In genomic region chr10:49759787-49760551, GRCh38 we compare ENCODE assay signal across 27 cellular contexts. TPM values are rescaled to one million over a fixed set of nuclear protein-coding genes. Genes with fewer than 3 reads are reported as not detected.
DNase-seq lines count a peak whose midpoint lies in the region; ATAC-seq, FAIRE-seq and TF ChIP-seq lines count a peak whose summit lies in the region.
"Had no signal": no experiment of that assay in that cellular context is flagged by ENCODE, and none has a peak within 500 bp of the region (broad histone marks: within the 10 kb centered on the region; RNA-seq: fewer than 3 reads in every experiment).

No MANE protein-coding gene starts in this region.

- H3K4me2 ChIP-seq in HepG2 (ENCODE audit: low read depth, low read length), result no peak overlapping the region

- in situ Hi-C loops in HepG2 (cut with HindIII; ENCODE audit: extremely low pct_ligation_motif_present, low pct_unique_long_range_greater_than_20kb) (loop anchor here (10.0 kb wide), 1 partner anchor 165 kb away; no protein-coding TSS in a partner anchor), HAP-1 (cut with MboI; ENCODE audit: low sequenced_read_pairs) (no loop called here)

- H3K79me2 ChIP-seq in HepG2 (ENCODE audit: insufficient read depth, low read length), result no peaks in the 10 kb centered on the region

- peaks cover 0 to 2% (median 0%) of the 10 kb centered on the region in 5 experiments for H3K9me3 Mint-ChIP-seq in brain
- no peaks in the 10 kb centered on the region for H3K9me3 Mint-ChIP-seq in type B pancreatic cell

- H3K4me1 Mint-ChIP-seq in brain (peaks cover 8% of the 10 kb centered on the region), type B pancreatic cell (ENCODE audit: unreplicated experiment) (no peaks in the 10 kb centered on the region)

- no peak overlapping the region for H2AFZ ChIP-seq in HepG2 (ENCODE audit: low read length)
- H2AFZ ChIP-seq: GM23248 had no signal

- ATAC-seq in Right ventricle myocardium superior (ENCODE audit: poor library complexity) (no peak), HepG2 (peak; percentile 18; the same call in 2 of the 3 replicates)

- H3K36me3 ChIP-seq in right atrium auricular region (no peaks in the 10 kb centered on the region), HepG2 (replicated peaks in 1 of 2; ENCODE audit: control insufficient read depth in 1 of 2, insufficient read depth in 2 of 2, low read length in 2 of 2) (no peaks in the 10 kb centered on the region), HAP-1 (replicated peaks) (no peaks in the 10 kb centered on the region; the same call in 1 of the 2 replicates)
- H3K36me3 ChIP-seq: suprapubic skin, vagina had no signal

- H3K27ac Mint-ChIP-seq in brain, result no peak overlapping the region
- no peak overlapping the region for H3K27ac Mint-ChIP-seq in type B pancreatic cell
- H3K27ac Mint-ChIP-seq: activated naive CD8-positive, alpha-beta T cell had no signal

- no peak for TF ChIP-seq POLR2A in HepG2 (IDR thresholded peaks at IDR 0.05; ENCODE audit: insufficient read depth in 1 of 2, low read depth in 2 of 2, low read length in 2 of 2)

- no peaks in the 10 kb centered on the region for H3K36me3 Mint-ChIP-seq in brain
- no peaks in the 10 kb centered on the region for H3K36me3 Mint-ChIP-seq in type B pancreatic cell
- H3K36me3 Mint-ChIP-seq: activated naive CD8-positive, alpha-beta T cell had no signal

- H4K20me1 ChIP-seq in HepG2 (ENCODE audit: insufficient read depth, low read length), result 0 out of 2 replicates have a peak, but pooled peaks cover 6% of the 10 kb centered on the region

- H3K9ac ChIP-seq in HepG2 (ENCODE audit: insufficient read depth, low read depth, low read length), result no peak overlapping the region
- H3K9ac ChIP-seq: GM23248 had no signal

- peaks cover 19% of the 10 kb centered on the region for H3K27me3 Mint-ChIP-seq in brain
- peaks cover 13% of the 10 kb centered on the region for H3K27me3 Mint-ChIP-seq in type B pancreatic cell

- H3K27me3 ChIP-seq in right atrium auricular region (no peaks in the 10 kb centered on the region), HepG2 (ENCODE audit: control insufficient read depth in 1 of 2, insufficient read depth in 2 of 2, low read length in 2 of 2) (no peaks in the 10 kb centered on the region; a peak in 1 of 5 replicates), HAP-1 (ENCODE audit: low read depth) (no peaks in the 10 kb centered on the region)
- H3K27me3 ChIP-seq: vagina had no signal

- H3K4me1 ChIP-seq in right atrium auricular region, result peaks cover 0 to 12% of the 10 kb centered on the region in 2 donors
- peaks cover 17% of the 10 kb centered on the region for H3K4me1 ChIP-seq in HepG2 (ENCODE audit: insufficient read depth, low read length)
- H3K4me1 ChIP-seq in HAP-1, result peaks cover 3% of the 10 kb centered on the region; the same call in 1 of the 2 replicates
- H3K4me1 ChIP-seq: vagina had no signal

- DNase-seq in Right ventricle myocardium superior (peak; percentile 27), right atrium auricular region (ENCODE audit: low spot score) (no peak), HepG2 (ENCODE audit: low spot score) (peak; percentile 20), type B pancreatic cell (ENCODE audit: extremely low spot score, unreplicated experiment) (no peak), HAP-1 (ENCODE audit: low spot score in 2 of 2) (no peak), NCI-H1048 (lab: John Stamatoyannopoulos, UW) (no peak), urothelium cell line (ENCODE audit: low spot score) (no peak)
- DNase-seq: activated CD4-positive, alpha-beta T cell treated with anti-CD3 and anti-CD28 coated beads, Interleukin-2, amount 50 U/mL, for 1 hour; aorta; C1 segment of cervical spinal cord; dermis blood vessel endothelial cell; GM23248; Kasumi-1; kidney glomerular epithelial cell; NCI-H1092; NCI-H1930; NCI-H226; NCI-H774; OCI-M1; stimulated activated CD4-positive, alpha-beta T cell treated with anti-CD3 and anti-CD28 coated beads, Interleukin-1b, Interleukin-23, amount 100 ng/mL, for 48 hours; T-helper 9 cell had no signal

- POLR2A ChIA-PET in HepG2 (lab: Yijun Ruan, JAX), result no interaction called here

- 59% methylated on average over 10 of the region's 10 CpGs for WGBS in HepG2 (ENCODE audit: low lambda C conversion rate)

- peak overlapping the region in 4 of 5 experiments; percentile 32 to 43 (median 38) for H3K4me3 Mint-ChIP-seq in brain
- peak overlapping the region; percentile 44 for H3K4me3 Mint-ChIP-seq in type B pancreatic cell
- H3K4me3 Mint-ChIP-seq: activated naive CD8-positive, alpha-beta T cell had no signal

- no peak for FAIRE-seq in HepG2 (lab: Jason Lieb, UNC)
- no peak for FAIRE-seq in urothelium cell line (lab: Jason Lieb, UNC)
- FAIRE-seq: D721Med had no signal

- no peak for TF ChIP-seq CTCF in right atrium auricular region (IDR thresholded peaks at IDR 0.05)
- no peak for TF ChIP-seq CTCF in brain (conservative IDR thresholded peaks at IDR 0.05)
- TF ChIP-seq CTCF in HepG2 (CRISPR knock-in tag; IDR thresholded peaks at IDR 0.05), result 0 out of 2 replicates have a peak, but pooled peaks have one; percentile 7
- no peak for TF ChIP-seq CTCF in type B pancreatic cell (conservative IDR thresholded peaks at IDR 0.05)

- TF ChIP-seq RAD21 in HepG2 (CRISPR knock-in tag; IDR thresholded peaks at IDR 0.05), result no peak

- H3K4me3 ChIP-seq in right atrium auricular region (no peak overlapping the region), HepG2 (replicated peaks in 1 of 3; ENCODE audit: insufficient read depth in 1 of 3, low read depth in 2 of 3, low read length in 3 of 3) (no peak overlapping the region), HAP-1 (no peak overlapping the region)
- H3K4me3 ChIP-seq: GM23248, skin epidermis, suprapubic skin, vagina had no signal

- no TSS peak for BruUV-seq in HepG2 (replicated peaks; lab: Mats Ljungman, UMichigan)

- CTCF ChIA-PET in HepG2 (lab: Yijun Ruan, JAX; ENCODE audit: low intra/inter-chr PET ratio, low total read pairs), result no interaction called here

- intact Hi-C loops in Right ventricle myocardium superior (cut with DNase I) (no loop called here), HepG2 (cut with micrococcal nuclease; ENCODE audit: unreplicated experiment) (loop anchor here (5.0 kb wide), 1 partner anchor 168 kb away; no protein-coding TSS in a partner anchor)

- no peak overlapping the region for H3K27ac ChIP-seq in right atrium auricular region
- H3K27ac ChIP-seq in HepG2 (ENCODE audit: extremely low read length, insufficient read depth, low read length), result no peak overlapping the region
- H3K27ac ChIP-seq: GM23248, skin epidermis, suprapubic skin, vagina had no signal

- no peaks in the 10 kb centered on the region for H3K9me3 ChIP-seq in right atrium auricular region
- no peaks in the 10 kb centered on the region for H3K9me3 ChIP-seq in HepG2 (ENCODE audit: low read length)
- H3K9me3 ChIP-seq in HAP-1, result no peaks in the 10 kb centered on the region
- H3K9me3 ChIP-seq: suprapubic skin, vagina had no signal

- TF ChIP-seq EP300 in HepG2 (IDR thresholded peaks at IDR 0.05; ENCODE audit: low read depth in 2 of 2, low read length in 2 of 2) (no peak), HepG2 (CRISPR knock-in tag; IDR thresholded peaks at IDR 0.05; ENCODE audit: borderline replicate concordance) (no peak)

TF ChIP-seq in HepG2, 621 proteins besides CTCF, POLR2A, EP300 and RAD21:
- 0 out of 2 replicates have a peak, but pooled peaks have one; percentile 34 for TF ChIP-seq ZSCAN25 (CRISPR knock-in tag; IDR thresholded peaks at IDR 0.05)
- TF ChIP-seq ZBTB39 (CRISPR knock-in tag; IDR thresholded peaks at IDR 0.05), result no peak

RNA-seq across cellular contexts. Expression of gene OGDHL, which starts 2.2 kb away (rescaled TPM):
- total RNA-seq in Right ventricle myocardium superior (1.8 TPM), right atrium auricular region (1 to 10 TPM; 5.2 to 6.4 TPM), HepG2 (2016; rRNA removed; fragmentation: Illumina TruSeq; extraction: Trizol) (1.6 and 3.0 TPM in 2 replicates), type B pancreatic cell (ENCODE audit: low replicate concordance) (12.3 and 15.6 TPM in 2 replicates)
- polyA plus RNA-seq in brain (ENCODE audit: insufficient read depth, low read depth, low replicate concordance) (35.6 TPM), HepG2 (2011; rRNA removed) (9.8 and 11.2 TPM in 2 replicates)
- total RNA-seq in HepG2 (2016; cell fraction: cytosol; rRNA removed; fragmentation: Illumina TruSeq; extraction: Trizol; ENCODE audit: low read depth), result 0.88 and 0.91 TPM in 2 replicates
- 1.5 and 3.5 TPM in 2 replicates for total RNA-seq in HepG2 (2016; cell fraction: insoluble cytoplasmic fraction; rRNA removed; fragmentation: Illumina TruSeq; extraction: Trizol)
- 1.1 TPM in 2 replicates for total RNA-seq in HepG2 (2016; cell fraction: membrane; rRNA removed; fragmentation: Illumina TruSeq; extraction: Trizol)
- 5.1 and 6.2 TPM in 2 replicates for total RNA-seq in HepG2 (2016; cell fraction: nucleus; rRNA removed; fragmentation: Illumina TruSeq; extraction: Trizol)
- polyA plus RNA-seq in HepG2 (2011; cell fraction: cytosol; rRNA removed), result 4.3 and 6.1 TPM in 2 replicates
- 51.8 and 65.3 TPM in 2 replicates for polyA plus RNA-seq in HepG2 (2011; cell fraction: nucleus; rRNA removed)
- 3.8 and 4.0 TPM in 2 replicates for polyA plus RNA-seq in HepG2 (2012)
- polyA plus RNA-seq in HepG2 (2016; cell fraction: cytosol; fragmentation: Illumina TruSeq; extraction: Trizol; ENCODE audit: low read depth), result 0.20 and 0.34 TPM in 2 replicates
- 1.3 and 1.5 TPM in 2 replicates for polyA plus RNA-seq in HepG2 (2016; cell fraction: insoluble cytoplasmic fraction; fragmentation: Illumina TruSeq; extraction: Trizol; ENCODE audit: low read depth)
- 0.53 and 0.68 TPM in 2 replicates for polyA plus RNA-seq in HepG2 (2016; cell fraction: membrane; fragmentation: Illumina TruSeq; extraction: Trizol; ENCODE audit: low read depth)
- polyA plus RNA-seq in HepG2 (2016; cell fraction: nucleus; fragmentation: Illumina TruSeq; extraction: Trizol; ENCODE audit: insufficient read depth, low read depth), result 13.3 and 17.6 TPM in 2 replicates
- 0.77 and 17.2 TPM in 2 replicates for polyA minus RNA-seq in HepG2 (2011; rRNA and poly(A)+ RNA removed; ENCODE audit: low replicate concordance)
- 2.6 and 4.6 TPM in 2 replicates for polyA minus RNA-seq in HepG2 (2011; cell fraction: cytosol; rRNA and poly(A)+ RNA removed)
- 10.9 and 12.4 TPM in 2 replicates for polyA minus RNA-seq in HepG2 (2011; cell fraction: nucleus; rRNA and poly(A)+ RNA removed)
- total RNA-seq: aorta, GM23248 had no signal
- polyA plus RNA-seq: GM23248 had no signal

Comparison
In these comparisons a context has a peak if more than half of its experiments do, and no peak if none do; other contexts are left out.
1. DNase-seq: peak in Right ventricle myocardium superior (single experiment) and HepG2 (single experiment); none in right atrium auricular region (single experiment), type B pancreatic cell (single experiment), HAP-1 (0 of 2), NCI-H1048 (single experiment) and urothelium cell line (single experiment).